Comparison of ENCODE assay signal across 1 cellular context in the genomic region with DNA sequence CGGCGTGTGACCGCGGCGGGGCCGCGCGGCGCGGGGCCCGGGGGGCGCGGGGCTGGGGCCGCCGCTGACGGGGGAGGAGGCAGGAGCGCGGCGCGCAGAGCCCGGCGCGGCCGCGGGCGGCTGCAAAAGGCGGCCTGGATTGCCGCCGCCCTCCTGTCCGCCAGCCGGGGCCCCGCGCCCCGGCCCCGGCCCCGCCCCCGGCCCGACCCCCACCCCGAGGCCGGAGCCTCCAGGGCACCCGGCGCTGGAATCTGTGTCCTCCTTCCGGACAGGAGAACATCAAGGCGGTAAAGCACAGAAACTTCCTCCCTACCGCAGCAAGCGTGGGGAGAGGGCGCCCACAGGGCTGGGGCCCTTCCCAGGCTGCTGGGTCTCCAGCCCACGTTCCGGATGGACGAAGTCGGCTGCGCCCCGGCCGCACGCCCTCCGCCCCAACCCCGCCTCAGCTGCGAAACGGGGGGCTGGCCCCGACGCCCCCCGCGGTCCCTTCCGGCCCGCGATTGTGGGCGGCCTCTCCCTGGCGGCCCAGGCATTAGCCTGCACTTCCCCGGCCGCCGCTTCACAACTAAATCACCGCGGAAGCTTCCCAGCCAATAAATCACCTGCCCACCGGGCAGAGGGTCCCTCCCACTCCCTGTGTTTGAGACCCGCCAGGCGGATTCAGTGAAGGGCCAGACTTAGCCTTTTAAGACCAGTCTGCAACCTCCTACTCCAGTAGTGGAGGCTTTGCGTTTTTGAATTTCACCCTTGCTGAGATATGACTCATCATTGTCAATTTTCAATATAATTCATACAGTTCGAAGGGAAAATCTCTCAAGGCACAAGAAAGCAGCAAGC.
TF ChIP-seq lines count a peak whose summit lies in the region.

No MANE protein-coding gene starts in this region.

TF ChIP-seq in HepG2, 621 proteins besides CTCF, POLR2A, EP300 and RAD21 (continued from another document and continues in another):
- TF ChIP-seq, protein P1, sequence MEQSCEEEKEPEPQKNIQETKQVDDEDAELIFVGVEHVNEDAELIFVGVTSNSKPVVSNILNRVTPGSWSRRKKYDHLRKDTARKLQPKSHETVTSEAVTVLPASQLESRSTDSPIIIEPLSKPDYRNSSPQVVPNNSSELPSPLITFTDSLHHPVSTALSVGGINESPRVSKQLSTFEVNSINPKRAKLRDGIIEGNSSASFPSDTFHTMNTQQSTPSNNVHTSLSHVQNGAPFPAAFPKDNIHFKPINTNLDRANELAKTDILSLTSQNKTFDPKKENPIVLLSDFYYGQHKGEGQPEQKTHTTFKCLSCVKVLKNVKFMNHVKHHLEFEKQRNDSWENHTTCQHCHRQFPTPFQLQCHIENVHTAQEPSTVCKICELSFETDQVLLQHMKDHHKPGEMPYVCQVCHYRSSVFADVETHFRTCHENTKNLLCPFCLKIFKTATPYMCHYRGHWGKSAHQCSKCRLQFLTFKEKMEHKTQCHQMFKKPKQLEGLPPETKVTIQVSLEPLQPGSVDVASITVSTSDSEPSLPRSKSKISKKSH (CRISPR knock-in tag; IDR thresholded peaks at IDR 0.05; ENCODE audit: borderline replicate concordance) = no peak
- peak; percentile 72 for TF ChIP-seq HNRNPLL (IDR thresholded peaks at IDR 0.05; ENCODE audit: low read depth, low read length, poor library complexity, severe bottlenecking)
- TF ChIP-seq RFXAP (CRISPR knock-in tag; IDR thresholded peaks at IDR 0.05; ENCODE audit: borderline replicate concordance) = 0 out of 2 replicates have a peak, but pooled peaks have one; percentile 38
- TF ChIP-seq ZNF563 (CRISPR knock-in tag; IDR thresholded peaks at IDR 0.05) = 0 out of 2 replicates have a peak, but pooled peaks have one; percentile 46
- TF ChIP-seq PPARG (CRISPR knock-in tag; conservative IDR thresholded peaks at IDR 0.05) = 0 out of 2 replicates have a peak, but pooled peaks have one; percentile 11
- TF ChIP-seq, protein P2, sequence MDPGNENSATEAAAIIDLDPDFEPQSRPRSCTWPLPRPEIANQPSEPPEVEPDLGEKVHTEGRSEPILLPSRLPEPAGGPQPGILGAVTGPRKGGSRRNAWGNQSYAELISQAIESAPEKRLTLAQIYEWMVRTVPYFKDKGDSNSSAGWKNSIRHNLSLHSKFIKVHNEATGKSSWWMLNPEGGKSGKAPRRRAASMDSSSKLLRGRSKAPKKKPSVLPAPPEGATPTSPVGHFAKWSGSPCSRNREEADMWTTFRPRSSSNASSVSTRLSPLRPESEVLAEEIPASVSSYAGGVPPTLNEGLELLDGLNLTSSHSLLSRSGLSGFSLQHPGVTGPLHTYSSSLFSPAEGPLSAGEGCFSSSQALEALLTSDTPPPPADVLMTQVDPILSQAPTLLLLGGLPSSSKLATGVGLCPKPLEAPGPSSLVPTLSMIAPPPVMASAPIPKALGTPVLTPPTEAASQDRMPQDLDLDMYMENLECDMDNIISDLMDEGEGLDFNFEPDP (CRISPR knock-in tag; conservative IDR thresholded peaks at IDR 0.05) = 0 out of 2 replicates have a peak, but pooled peaks have one; percentile 31
- TF ChIP-seq HHEX (CRISPR knock-in tag; IDR thresholded peaks at IDR 0.05) = no peak
- TF ChIP-seq, protein P3, sequence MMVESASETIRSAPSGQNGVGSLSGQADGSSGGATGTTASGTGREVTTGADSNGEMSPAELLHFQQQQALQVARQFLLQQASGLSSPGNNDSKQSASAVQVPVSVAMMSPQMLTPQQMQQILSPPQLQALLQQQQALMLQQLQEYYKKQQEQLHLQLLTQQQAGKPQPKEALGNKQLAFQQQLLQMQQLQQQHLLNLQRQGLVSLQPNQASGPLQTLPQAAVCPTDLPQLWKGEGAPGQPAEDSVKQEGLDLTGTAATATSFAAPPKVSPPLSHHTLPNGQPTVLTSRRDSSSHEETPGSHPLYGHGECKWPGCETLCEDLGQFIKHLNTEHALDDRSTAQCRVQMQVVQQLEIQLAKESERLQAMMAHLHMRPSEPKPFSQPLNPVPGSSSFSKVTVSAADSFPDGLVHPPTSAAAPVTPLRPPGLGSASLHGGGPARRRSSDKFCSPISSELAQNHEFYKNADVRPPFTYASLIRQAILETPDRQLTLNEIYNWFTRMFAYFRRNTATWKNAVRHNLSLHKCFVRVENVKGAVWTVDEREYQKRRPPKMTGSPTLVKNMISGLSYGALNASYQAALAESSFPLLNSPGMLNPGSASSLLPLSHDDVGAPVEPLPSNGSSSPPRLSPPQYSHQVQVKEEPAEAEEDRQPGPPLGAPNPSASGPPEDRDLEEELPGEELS (CRISPR knock-in tag; IDR thresholded peaks at IDR 0.05) = peak; percentile 19
- no peak for TF ChIP-seq ZNF3 (CRISPR knock-in tag; IDR thresholded peaks at IDR 0.05)
- TF ChIP-seq ZBTB7B (CRISPR knock-in tag; IDR thresholded peaks at IDR 0.05) = peak; percentile 84; the same call in 1 of the 2 replicates
- TF ChIP-seq RBM22 (optimal IDR thresholded peaks at IDR 0.05; ENCODE audit: low read length) = peak; percentile 9
- 0 out of 2 replicates have a peak, but pooled peaks have one; percentile 43 for TF ChIP-seq GLI4 (CRISPR knock-in tag; IDR thresholded peaks at IDR 0.05; ENCODE audit: borderline replicate concordance)
- TF ChIP-seq NFIB (CRISPR knock-in tag; IDR thresholded peaks at IDR 0.05; ENCODE audit: borderline replicate concordance) = no peak
- no peak for TF ChIP-seq HDAC2 (CRISPR knock-in tag; IDR thresholded peaks at IDR 0.05)
- TF ChIP-seq, protein P4, sequence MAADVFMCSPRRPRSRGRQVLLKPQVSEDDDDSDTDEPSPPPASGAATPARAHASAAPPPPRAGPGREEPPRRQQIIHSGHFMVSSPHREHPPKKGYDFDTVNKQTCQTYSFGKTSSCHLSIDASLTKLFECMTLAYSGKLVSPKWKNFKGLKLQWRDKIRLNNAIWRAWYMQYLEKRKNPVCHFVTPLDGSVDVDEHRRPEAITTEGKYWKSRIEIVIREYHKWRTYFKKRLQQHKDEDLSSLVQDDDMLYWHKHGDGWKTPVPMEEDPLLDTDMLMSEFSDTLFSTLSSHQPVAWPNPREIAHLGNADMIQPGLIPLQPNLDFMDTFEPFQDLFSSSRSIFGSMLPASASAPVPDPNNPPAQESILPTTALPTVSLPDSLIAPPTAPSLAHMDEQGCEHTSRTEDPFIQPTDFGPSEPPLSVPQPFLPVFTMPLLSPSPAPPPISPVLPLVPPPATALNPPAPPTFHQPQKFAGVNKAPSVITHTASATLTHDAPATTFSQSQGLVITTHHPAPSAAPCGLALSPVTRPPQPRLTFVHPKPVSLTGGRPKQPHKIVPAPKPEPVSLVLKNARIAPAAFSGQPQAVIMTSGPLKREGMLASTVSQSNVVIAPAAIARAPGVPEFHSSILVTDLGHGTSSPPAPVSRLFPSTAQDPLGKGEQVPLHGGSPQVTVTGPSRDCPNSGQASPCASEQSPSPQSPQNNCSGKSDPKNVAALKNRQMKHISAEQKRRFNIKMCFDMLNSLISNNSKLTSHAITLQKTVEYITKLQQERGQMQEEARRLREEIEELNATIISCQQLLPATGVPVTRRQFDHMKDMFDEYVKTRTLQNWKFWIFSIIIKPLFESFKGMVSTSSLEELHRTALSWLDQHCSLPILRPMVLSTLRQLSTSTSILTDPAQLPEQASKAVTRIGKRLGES (CRISPR knock-in tag; IDR thresholded peaks at IDR 0.05; ENCODE audit: borderline replicate concordance) = no peak
- no peak for TF ChIP-seq KDM6A (CRISPR knock-in tag; IDR thresholded peaks at IDR 0.05; ENCODE audit: low read depth)
- peak; percentile 60; the same call in 1 of the 2 replicates for TF ChIP-seq ZMYM2 (CRISPR knock-in tag; IDR thresholded peaks at IDR 0.05)
- 0 out of 2 replicates have a peak, but pooled peaks have one; percentile 44 for TF ChIP-seq ZNF160 (CRISPR knock-in tag; IDR thresholded peaks at IDR 0.05)
- TF ChIP-seq, protein P5, sequence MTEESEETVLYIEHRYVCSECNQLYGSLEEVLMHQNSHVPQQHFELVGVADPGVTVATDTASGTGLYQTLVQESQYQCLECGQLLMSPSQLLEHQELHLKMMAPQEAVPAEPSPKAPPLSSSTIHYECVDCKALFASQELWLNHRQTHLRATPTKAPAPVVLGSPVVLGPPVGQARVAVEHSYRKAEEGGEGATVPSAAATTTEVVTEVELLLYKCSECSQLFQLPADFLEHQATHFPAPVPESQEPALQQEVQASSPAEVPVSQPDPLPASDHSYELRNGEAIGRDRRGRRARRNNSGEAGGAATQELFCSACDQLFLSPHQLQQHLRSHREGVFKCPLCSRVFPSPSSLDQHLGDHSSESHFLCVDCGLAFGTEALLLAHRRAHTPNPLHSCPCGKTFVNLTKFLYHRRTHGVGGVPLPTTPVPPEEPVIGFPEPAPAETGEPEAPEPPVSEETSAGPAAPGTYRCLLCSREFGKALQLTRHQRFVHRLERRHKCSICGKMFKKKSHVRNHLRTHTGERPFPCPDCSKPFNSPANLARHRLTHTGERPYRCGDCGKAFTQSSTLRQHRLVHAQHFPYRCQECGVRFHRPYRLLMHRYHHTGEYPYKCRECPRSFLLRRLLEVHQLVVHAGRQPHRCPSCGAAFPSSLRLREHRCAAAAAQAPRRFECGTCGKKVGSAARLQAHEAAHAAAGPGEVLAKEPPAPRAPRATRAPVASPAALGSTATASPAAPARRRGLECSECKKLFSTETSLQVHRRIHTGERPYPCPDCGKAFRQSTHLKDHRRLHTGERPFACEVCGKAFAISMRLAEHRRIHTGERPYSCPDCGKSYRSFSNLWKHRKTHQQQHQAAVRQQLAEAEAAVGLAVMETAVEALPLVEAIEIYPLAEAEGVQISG (CRISPR knock-in tag; IDR thresholded peaks at IDR 0.05) = peak; percentile 38; the same call in 1 of the 2 replicates
- TF ChIP-seq ZNF816 (CRISPR knock-in tag; IDR thresholded peaks at IDR 0.05; ENCODE audit: borderline replicate concordance) = no peak
- peak; percentile 62; the same call in 1 of the 2 replicates for TF ChIP-seq ZNF788 (CRISPR knock-in tag; IDR thresholded peaks at IDR 0.05; ENCODE audit: borderline replicate concordance)
- no peak for TF ChIP-seq ZC3H4 (CRISPR knock-in tag; IDR thresholded peaks at IDR 0.05; ENCODE audit: borderline replicate concordance)
- TF ChIP-seq, protein P6, sequence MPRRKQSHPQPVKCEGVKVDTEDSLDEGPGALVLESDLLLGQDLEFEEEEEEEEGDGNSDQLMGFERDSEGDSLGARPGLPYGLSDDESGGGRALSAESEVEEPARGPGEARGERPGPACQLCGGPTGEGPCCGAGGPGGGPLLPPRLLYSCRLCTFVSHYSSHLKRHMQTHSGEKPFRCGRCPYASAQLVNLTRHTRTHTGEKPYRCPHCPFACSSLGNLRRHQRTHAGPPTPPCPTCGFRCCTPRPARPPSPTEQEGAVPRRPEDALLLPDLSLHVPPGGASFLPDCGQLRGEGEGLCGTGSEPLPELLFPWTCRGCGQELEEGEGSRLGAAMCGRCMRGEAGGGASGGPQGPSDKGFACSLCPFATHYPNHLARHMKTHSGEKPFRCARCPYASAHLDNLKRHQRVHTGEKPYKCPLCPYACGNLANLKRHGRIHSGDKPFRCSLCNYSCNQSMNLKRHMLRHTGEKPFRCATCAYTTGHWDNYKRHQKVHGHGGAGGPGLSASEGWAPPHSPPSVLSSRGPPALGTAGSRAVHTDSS (CRISPR knock-in tag; conservative IDR thresholded peaks at IDR 0.05) = 0 out of 2 replicates have a peak, but pooled peaks have one; percentile 27
- TF ChIP-seq, protein P7, sequence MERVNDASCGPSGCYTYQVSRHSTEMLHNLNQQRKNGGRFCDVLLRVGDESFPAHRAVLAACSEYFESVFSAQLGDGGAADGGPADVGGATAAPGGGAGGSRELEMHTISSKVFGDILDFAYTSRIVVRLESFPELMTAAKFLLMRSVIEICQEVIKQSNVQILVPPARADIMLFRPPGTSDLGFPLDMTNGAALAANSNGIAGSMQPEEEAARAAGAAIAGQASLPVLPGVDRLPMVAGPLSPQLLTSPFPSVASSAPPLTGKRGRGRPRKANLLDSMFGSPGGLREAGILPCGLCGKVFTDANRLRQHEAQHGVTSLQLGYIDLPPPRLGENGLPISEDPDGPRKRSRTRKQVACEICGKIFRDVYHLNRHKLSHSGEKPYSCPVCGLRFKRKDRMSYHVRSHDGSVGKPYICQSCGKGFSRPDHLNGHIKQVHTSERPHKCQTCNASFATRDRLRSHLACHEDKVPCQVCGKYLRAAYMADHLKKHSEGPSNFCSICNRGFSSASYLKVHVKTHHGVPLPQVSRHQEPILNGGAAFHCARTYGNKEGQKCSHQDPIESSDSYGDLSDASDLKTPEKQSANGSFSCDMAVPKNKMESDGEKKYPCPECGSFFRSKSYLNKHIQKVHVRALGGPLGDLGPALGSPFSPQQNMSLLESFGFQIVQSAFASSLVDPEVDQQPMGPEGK (CRISPR knock-in tag; IDR thresholded peaks at IDR 0.05) = peak; percentile 73
- TF ChIP-seq, protein P8, sequence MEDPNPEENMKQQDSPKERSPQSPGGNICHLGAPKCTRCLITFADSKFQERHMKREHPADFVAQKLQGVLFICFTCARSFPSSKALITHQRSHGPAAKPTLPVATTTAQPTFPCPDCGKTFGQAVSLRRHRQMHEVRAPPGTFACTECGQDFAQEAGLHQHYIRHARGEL (CRISPR knock-in tag; IDR thresholded peaks at IDR 0.05) = no peak
- peak; percentile 24 for TF ChIP-seq ASH2L (IDR thresholded peaks at IDR 0.05; ENCODE audit: insufficient read length, low read depth, low read length)
- TF ChIP-seq GATAD1 (CRISPR knock-in tag; IDR thresholded peaks at IDR 0.05) = 0 out of 2 replicates have a peak, but pooled peaks have one; percentile 22
- no peak for TF ChIP-seq RFX3 (CRISPR knock-in tag; IDR thresholded peaks at IDR 0.05)
- TF ChIP-seq, protein P9, sequence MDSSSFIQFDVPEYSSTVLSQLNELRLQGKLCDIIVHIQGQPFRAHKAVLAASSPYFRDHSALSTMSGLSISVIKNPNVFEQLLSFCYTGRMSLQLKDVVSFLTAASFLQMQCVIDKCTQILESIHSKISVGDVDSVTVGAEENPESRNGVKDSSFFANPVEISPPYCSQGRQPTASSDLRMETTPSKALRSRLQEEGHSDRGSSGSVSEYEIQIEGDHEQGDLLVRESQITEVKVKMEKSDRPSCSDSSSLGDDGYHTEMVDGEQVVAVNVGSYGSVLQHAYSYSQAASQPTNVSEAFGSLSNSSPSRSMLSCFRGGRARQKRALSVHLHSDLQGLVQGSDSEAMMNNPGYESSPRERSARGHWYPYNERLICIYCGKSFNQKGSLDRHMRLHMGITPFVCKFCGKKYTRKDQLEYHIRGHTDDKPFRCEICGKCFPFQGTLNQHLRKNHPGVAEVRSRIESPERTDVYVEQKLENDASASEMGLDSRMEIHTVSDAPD (CRISPR knock-in tag; IDR thresholded peaks at IDR 0.05) = no peak; the same call in 1 of the 2 replicates
- TF ChIP-seq TAF1 (CRISPR knock-in tag; IDR thresholded peaks at IDR 0.05) = 0 out of 2 replicates have a peak, but pooled peaks have one; percentile 35
- no peak for TF ChIP-seq ZNF468 (CRISPR knock-in tag; IDR thresholded peaks at IDR 0.05)
- TF ChIP-seq, protein P10, sequence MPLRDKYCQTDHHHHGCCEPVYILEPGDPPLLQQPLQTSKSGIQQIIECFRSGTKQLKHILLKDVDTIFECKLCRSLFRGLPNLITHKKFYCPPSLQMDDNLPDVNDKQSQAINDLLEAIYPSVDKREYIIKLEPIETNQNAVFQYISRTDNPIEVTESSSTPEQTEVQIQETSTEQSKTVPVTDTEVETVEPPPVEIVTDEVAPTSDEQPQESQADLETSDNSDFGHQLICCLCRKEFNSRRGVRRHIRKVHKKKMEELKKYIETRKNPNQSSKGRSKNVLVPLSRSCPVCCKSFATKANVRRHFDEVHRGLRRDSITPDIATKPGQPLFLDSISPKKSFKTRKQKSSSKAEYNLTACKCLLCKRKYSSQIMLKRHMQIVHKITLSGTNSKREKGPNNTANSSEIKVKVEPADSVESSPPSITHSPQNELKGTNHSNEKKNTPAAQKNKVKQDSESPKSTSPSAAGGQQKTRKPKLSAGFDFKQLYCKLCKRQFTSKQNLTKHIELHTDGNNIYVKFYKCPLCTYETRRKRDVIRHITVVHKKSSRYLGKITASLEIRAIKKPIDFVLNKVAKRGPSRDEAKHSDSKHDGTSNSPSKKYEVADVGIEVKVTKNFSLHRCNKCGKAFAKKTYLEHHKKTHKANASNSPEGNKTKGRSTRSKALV (CRISPR knock-in tag; IDR thresholded peaks at IDR 0.05) = 0 out of 2 replicates have a peak, but pooled peaks have one; percentile 57
- TF ChIP-seq ZMAT3 (CRISPR knock-in tag; conservative IDR thresholded peaks at IDR 0.05) = 0 out of 2 replicates have a peak, but pooled peaks have one; percentile 16
- TF ChIP-seq ZNF567 (CRISPR knock-in tag; IDR thresholded peaks at IDR 0.05; ENCODE audit: borderline replicate concordance) = 0 out of 2 replicates have a peak, but pooled peaks have one; percentile 10
- no peak for TF ChIP-seq HOXD1 (CRISPR knock-in tag; IDR thresholded peaks at IDR 0.05)
